ENCODE assay signal across 10 cellular contexts in the genomic region with DNA sequence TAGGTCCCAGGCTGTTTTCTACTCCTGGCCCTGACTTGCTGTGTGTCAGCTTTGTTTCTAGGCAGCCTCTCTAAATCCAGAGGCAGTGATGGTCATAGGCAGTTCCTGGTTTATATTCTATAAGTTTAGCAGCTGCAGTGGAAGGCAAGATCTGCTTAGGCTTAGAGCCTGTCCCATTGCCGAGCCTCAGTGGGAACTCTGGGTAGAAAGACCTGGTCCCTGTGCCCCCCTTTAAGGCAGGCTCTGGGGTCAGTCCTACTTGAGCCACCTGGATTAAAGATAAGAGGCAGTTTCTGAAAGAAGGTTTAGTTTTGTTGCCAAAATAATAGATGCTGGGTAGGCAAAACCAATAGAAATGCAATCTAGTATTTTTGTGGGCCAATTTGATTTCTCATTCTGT. TPM values are rescaled to one million over a fixed set of nuclear protein-coding genes. Genes with fewer than 3 reads are reported as not detected.
DNase-seq lines count a peak whose midpoint lies in the region; ATAC-seq and TF ChIP-seq lines count a peak whose summit lies in the region.
"Had no signal": no experiment of that assay in that cellular context is flagged by ENCODE, and none has a peak within 500 bp of the region (broad histone marks: within the 10 kb centered on the region; RNA-seq: fewer than 3 reads in every experiment).

No MANE protein-coding gene starts in this region.

- H3K27ac Mint-ChIP-seq in T-cell: peak overlapping the region; percentile 89 to 93
- no peak overlapping the region for H3K27ac Mint-ChIP-seq in neural progenitor cell

- H3K9me2 ChIP-seq in GM23248 (ENCODE audit: insufficient read depth): no peaks in the 10 kb centered on the region

- CTCF ChIA-PET in T-cell (lab: Charles Lee): interaction anchor here (0.6 to 2.3 kb wide), 12 partner anchors 9 to 130 kb away, joined by 3 to 32 read pairs (median 4); partner anchors contain the start of gene MCCC2 (in 1 of the 2)

- H4K20me1 ChIP-seq in GM23248 (ENCODE audit: insufficient read depth): no peaks in the 10 kb centered on the region
- no peaks in the 10 kb centered on the region for H4K20me1 ChIP-seq in neural progenitor cell (ENCODE audit: low read depth)

- no peak for DNase-seq in GM23248
- no peak for DNase-seq in T-cell
- no peak for DNase-seq in epithelial cell of prostate (ENCODE audit: low read depth, low spot score)
- no peak for DNase-seq in prostate gland (ENCODE audit: low spot score)
- no peak for DNase-seq in neural progenitor cell (ENCODE audit: low spot score)
- DNase-seq in GM03348 (ENCODE audit: low spot score): no peak
- DNase-seq in DMS114 treated with DMSO at 0.1 percent for 48 hours (lab: John Stamatoyannopoulos, UW; ENCODE audit: unreplicated experiment): no peak
- DNase-seq: NCI-H748 treated with DMSO at 0.1 percent for 48 hours had no signal

- peaks cover 13% of the 10 kb centered on the region for H3K36me3 ChIP-seq in GM23248 (ENCODE audit: low read depth)
- H3K36me3 ChIP-seq in prostate gland: no peaks in the 10 kb centered on the region
- H3K36me3 ChIP-seq in neural progenitor cell: no peaks in the 10 kb centered on the region

- H3K27me3 ChIP-seq in GM23248 (replicated peaks; ENCODE audit: insufficient read depth): no peaks in the 10 kb centered on the region
- no peaks in the 10 kb centered on the region for H3K27me3 ChIP-seq in prostate gland (replicated peaks; ENCODE audit: insufficient read depth)
- no peaks in the 10 kb centered on the region for H3K27me3 ChIP-seq in neural progenitor cell
- H3K27me3 ChIP-seq: MG63 had no signal

- ATAC-seq in T-cell (replicated peaks in 1 of 4) (no peak), HG02885 (IDR thresholded peaks at IDR 0.05; ENCODE audit: poor library complexity, unreplicated experiment) (no peak)

- intact Hi-C loops in prostate gland (cut with DNase I): no loop called here

- H3K27ac ChIP-seq in GM23248 (peak overlapping the region; percentile 72), epithelial cell of prostate (peak overlapping the region; percentile 77), prostate gland (peak overlapping the region; percentile 6 to 64), neural progenitor cell (no peak overlapping the region)

- no peaks in the 10 kb centered on the region for H3K27me3 Mint-ChIP-seq in T-cell
- peaks cover 2% of the 10 kb centered on the region for H3K27me3 Mint-ChIP-seq in neural progenitor cell (ENCODE audit: insufficient read depth, low read depth)

- H3K9ac ChIP-seq in GM23248 (peak overlapping the region; percentile 29; the same call in 1 of the 2 replicates), neural progenitor cell (no peak overlapping the region)

- H3K79me2 ChIP-seq in GM23248 (ENCODE audit: insufficient read depth) (no peaks in the 10 kb centered on the region), neural progenitor cell (ENCODE audit: low read depth) (no peaks in the 10 kb centered on the region)

- TF ChIP-seq POLR2A in prostate gland (IDR thresholded peaks at IDR 0.05): no peak

- H3K4me3 ChIP-seq in GM23248 (no peak overlapping the region), prostate gland (no peak overlapping the region), neural progenitor cell (no peak overlapping the region)
- H3K4me3 ChIP-seq: MG63 had no signal

- H3K4me3 Mint-ChIP-seq in T-cell: peak overlapping the region in 1 of 3 donors; percentile 49
- H3K4me3 Mint-ChIP-seq in neural progenitor cell: no peak overlapping the region

- in situ Hi-C loops in GM23248 (cut with MboI): no loop called here

- H2AFZ ChIP-seq in GM23248: no peak overlapping the region
- H2AFZ ChIP-seq in neural progenitor cell (replicated peaks): no peak overlapping the region

- H3K9me3 ChIP-seq in GM23248 (ENCODE audit: low read depth) (no peaks in the 10 kb centered on the region), prostate gland (no peaks in the 10 kb centered on the region), neural progenitor cell (ENCODE audit: low read depth) (no peaks in the 10 kb centered on the region)
- H3K9me3 ChIP-seq: MG63 had no signal

- TF ChIP-seq CTCF in prostate gland (IDR thresholded peaks at IDR 0.05) (no peak), neural progenitor cell (IDR thresholded peaks at IDR 0.05) (no peak)

- peak overlapping the region; percentile 65 for H3K4me2 ChIP-seq in GM23248 (ENCODE audit: unreplicated experiment)
- H3K4me2 ChIP-seq in neural progenitor cell: no peak overlapping the region

- 89 to 100% methylated on average over 1 of the region's 1 CpG for WGBS in GM23248 (ENCODE audit: low coverage in 1 of 2, low lambda C conversion rate in 2 of 2, missing lambda C conversion rate in 2 of 2), 2 experiments
- WGBS in prostate gland: 95% methylated on average over 1 of the region's 1 CpG

- no peaks in the 10 kb centered on the region for H3K9me3 Mint-ChIP-seq in T-cell
- H3K9me3 Mint-ChIP-seq in neural progenitor cell: no peaks in the 10 kb centered on the region

- POLR2A ChIA-PET in T-cell (lab: Charles Lee): interaction anchor here in 1 of 2 donors (0.6 kb wide), 1 partner anchor 125 kb away, joined by 3 read pairs; no protein-coding TSS in a partner anchor

- peaks cover 15 to 33% (median 32%) of the 10 kb centered on the region in 3 donors for H3K4me1 Mint-ChIP-seq in T-cell
- no peaks in the 10 kb centered on the region for H3K4me1 Mint-ChIP-seq in neural progenitor cell

- H3K36me3 Mint-ChIP-seq in T-cell (peaks cover 54% of the 10 kb centered on the region), neural progenitor cell (peaks cover 38% of the 10 kb centered on the region)

- peaks cover 31% of the 10 kb centered on the region for H3F3A ChIP-seq in GM23248 (ENCODE audit: insufficient read depth)
- no peaks in the 10 kb centered on the region for H3F3A ChIP-seq in neural progenitor cell (ENCODE audit: low read depth)

- H3K4me1 ChIP-seq in GM23248 (ENCODE audit: insufficient read depth) (peaks cover 20% of the 10 kb centered on the region), prostate gland (replicated peaks) (peaks cover 11% of the 10 kb centered on the region), neural progenitor cell (no peaks in the 10 kb centered on the region)

RNA-seq across cellular contexts. Expression of gene MCCC2, which starts 13.6 kb away (rescaled TPM):
- 11.6 and 23.9 TPM in 2 replicates for total RNA-seq in GM23248 (2014; rRNA removed; shearing (Covaris generic))
- polyA plus RNA-seq in GM23248 (2016; fragmentation: Nextera tagmentation; extraction: Ambion mirVana): 17.8 and 18.5 TPM in 2 replicates
- total RNA-seq in T-cell (10 to 100 TPM; 27.2 to 32.8 (median 27.5) TPM), prostate gland (100 to 1,000 TPM in 1 of 2 donors, 10 to 100 TPM in 1; 53.0 to 141 TPM), neural progenitor cell (ENCODE audit: low replicate concordance) (19.8 and 20.3 TPM in 2 replicates)
